8 cellular contexts compared by ENCODE assay signal in genomic region chr17:19386974-19387920, GRCh38. TPM values are rescaled to one million over a fixed set of nuclear protein-coding genes. Genes with fewer than 3 reads are reported as not detected.
DNase-seq lines count a peak whose midpoint lies in the region; ATAC-seq, FAIRE-seq and TF ChIP-seq lines count a peak whose summit lies in the region.

A gene with protein sequence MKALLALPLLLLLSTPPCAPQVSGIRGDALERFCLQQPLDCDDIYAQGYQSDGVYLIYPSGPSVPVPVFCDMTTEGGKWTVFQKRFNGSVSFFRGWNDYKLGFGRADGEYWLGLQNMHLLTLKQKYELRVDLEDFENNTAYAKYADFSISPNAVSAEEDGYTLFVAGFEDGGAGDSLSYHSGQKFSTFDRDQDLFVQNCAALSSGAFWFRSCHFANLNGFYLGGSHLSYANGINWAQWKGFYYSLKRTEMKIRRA (minus strand): TSS chr17:19387190. CDS start chr17:19387155, 35 bp downstream.

- peak; percentile 66 for DNase-seq in D721Med (ENCODE audit: insufficient read length, low spot score)
- DNase-seq in NT2/D1 (ENCODE audit: low read depth, low spot score), result no peak
- DNase-seq in fibroblast of gingiva (ENCODE audit: low read depth), result peak; percentile 92
- no peak for DNase-seq in neuronal stem cell (ENCODE audit: low spot score)
- DNase-seq in COR-L47 (lab: John Stamatoyannopoulos, UW), result no peak

- peak within 1 kb of the TSS; percentile 65 for H2AK5ac ChIP-seq in neuronal stem cell (ENCODE audit: low read depth, low read length)

- no peak within 1 kb of the TSS for H2BK120ac ChIP-seq in neuronal stem cell (ENCODE audit: low read depth, low read length)

- H2BK12ac ChIP-seq in neuronal stem cell (ENCODE audit: low read length), result peak within 1 kb of the TSS; percentile 8

- no peak within 1 kb of the TSS for H3K4ac ChIP-seq in neuronal stem cell (ENCODE audit: low read length)

- peak within 1 kb of the TSS; percentile 84 for H3K18ac ChIP-seq in neuronal stem cell (ENCODE audit: low read length)

- H2BK5ac ChIP-seq in neuronal stem cell (ENCODE audit: low read length), result no peak within 1 kb of the TSS

- peaks cover 2% of the 10 kb centered on the region for H3K79me1 ChIP-seq in neuronal stem cell (ENCODE audit: low read depth, low read length)

- H2BK15ac ChIP-seq in neuronal stem cell (ENCODE audit: low read length), result peak within 1 kb of the TSS; percentile 13

- ATAC-seq in GM21723 (IDR thresholded peaks at IDR 0.05; ENCODE audit: unreplicated experiment) (no peak), HG03469 (IDR thresholded peaks at IDR 0.05; ENCODE audit: unreplicated experiment) (no peak), HG02840 (IDR thresholded peaks at IDR 0.05; ENCODE audit: low FRiP score, unreplicated experiment) (no peak)

- H3K36me3 ChIP-seq in NT2/D1 (ENCODE audit: insufficient read depth, insufficient read length, low read length) (peaks cover 40% of the 10 kb centered on the region), neuronal stem cell (replicated peaks in 1 of 2; ENCODE audit: control insufficient read depth in 2 of 2, insufficient read depth in 2 of 2, low read length in 2 of 2) (peaks cover 30 to 35% of the 10 kb centered on the region in 2 donors)

- H3K4me3 ChIP-seq in NT2/D1 (ENCODE audit: insufficient read length, low read depth) (no peak within 1 kb of the TSS), neuronal stem cell (ENCODE audit: low read length in 2 of 2) (peak within 1 kb of the TSS in 1 of 2 donors; percentile 18)

- no peak within 1 kb of the TSS for H3K27ac ChIP-seq in neuronal stem cell (replicated peaks; ENCODE audit: low read length)

- no peak for FAIRE-seq in D721Med (lab: Jason Lieb, UNC)

- no CpG with 5 or more reads among the region's 22 CpGs for WGBS in neuronal stem cell (ENCODE audit: extremely low coverage in 2 of 2, insufficient read length in 2 of 2, insufficient replicate concordance in 1 of 2), 2 donors

- peak within 1 kb of the TSS; percentile 43 for H3K4me2 ChIP-seq in neuronal stem cell (ENCODE audit: insufficient read depth, low read length, poor library complexity, severe bottlenecking)

- H4K8ac ChIP-seq in neuronal stem cell (ENCODE audit: low read depth, low read length), result no peak within 1 kb of the TSS

- no peak within 1 kb of the TSS for H4K91ac ChIP-seq in neuronal stem cell (ENCODE audit: low read depth, low read length, poor library complexity)

- peaks cover 22% of the 10 kb centered on the region for H3K4me1 ChIP-seq in NT2/D1 (ENCODE audit: insufficient read depth, insufficient read length)
- peaks cover 11 to 19% of the 10 kb centered on the region in 2 donors for H3K4me1 ChIP-seq in neuronal stem cell (ENCODE audit: control insufficient read depth in 2 of 2, insufficient read depth in 1 of 2, low read depth in 1 of 2, low read length in 2 of 2)

- H3K14ac ChIP-seq in neuronal stem cell (ENCODE audit: low read length), result no peak within 1 kb of the TSS

- peak within 1 kb of the TSS; percentile 94 for H2AFZ ChIP-seq in neuronal stem cell (ENCODE audit: low read length)

- H3K9me3 ChIP-seq in NT2/D1 (ENCODE audit: insufficient read depth, low read length), result no peaks in the 10 kb centered on the region
- no peaks in the 10 kb centered on the region for H3K9me3 ChIP-seq in neuronal stem cell (replicated peaks in 1 of 2; ENCODE audit: control insufficient read depth in 2 of 2, insufficient read depth in 1 of 2, low read depth in 1 of 2, low read length in 2 of 2)

- H3K9ac ChIP-seq in NT2/D1 (ENCODE audit: insufficient read length, low read depth) (peak within 1 kb of the TSS; percentile 57), neuronal stem cell (ENCODE audit: low read depth, low read length, poor library complexity) (peak within 1 kb of the TSS; percentile 73)

- H3K23ac ChIP-seq in neuronal stem cell (ENCODE audit: low read depth, low read length, poor library complexity), result peak within 1 kb of the TSS; percentile 31

- no peaks in the 10 kb centered on the region for H3K27me3 ChIP-seq in NT2/D1 (ENCODE audit: insufficient read depth, insufficient read length)
- H3K27me3 ChIP-seq in neuronal stem cell (ENCODE audit: control insufficient read depth in 3 of 3, insufficient read depth in 3 of 3, low read depth in 1 of 3, low read length in 3 of 3), result peaks cover 0 to 23% (median 0%) of the 10 kb centered on the region in 3 experiments

- no peak for TF ChIP-seq CTCF in D721Med (IDR thresholded peaks at IDR 0.05; ENCODE audit: insufficient read depth, missing control alignments)

RNA-seq across cellular contexts. Expression of the gene that starts here (rescaled TPM):
- polyA plus RNA-seq in neuronal stem cell (2013, experiment 1 of 2), result 0.18 TPM
- polyA plus RNA-seq in neuronal stem cell (2013, experiment 2 of 2), result 0.07 TPM

Comparison
In these comparisons a context has a peak if more than half of its experiments do, and no peak if none do; other contexts are left out.
1. DNase-seq: peak in D721Med (single experiment) and fibroblast of gingiva (single experiment); none in NT2/D1 (single experiment), neuronal stem cell (single experiment) and COR-L47 (single experiment).